ENCODE assay signal across 1 cellular context in the genomic region with DNA sequence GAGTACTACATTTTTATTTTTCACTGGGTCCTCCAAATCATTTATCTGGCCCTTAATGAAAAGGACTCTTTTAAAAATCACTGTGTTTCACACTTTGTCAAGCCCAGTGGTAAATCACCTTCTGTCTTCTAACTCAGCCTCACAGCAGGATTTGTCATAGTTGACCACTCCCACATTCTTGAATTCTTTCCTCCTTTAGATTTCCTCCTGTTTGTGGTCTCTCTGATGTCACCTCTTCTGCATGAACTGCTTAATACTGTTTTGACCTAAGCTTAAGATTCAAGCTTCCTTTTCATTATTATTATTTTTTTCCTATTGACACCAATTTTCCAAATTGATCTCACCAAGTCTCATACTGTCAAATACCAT.
TF ChIP-seq lines count a peak whose summit lies in the region.

No MANE protein-coding gene starts in this region.

TF ChIP-seq in HCT116, 20 proteins besides CTCF, POLR2A, EP300 and RAD21 (continued from another document):
- TF ChIP-seq, protein P1, sequence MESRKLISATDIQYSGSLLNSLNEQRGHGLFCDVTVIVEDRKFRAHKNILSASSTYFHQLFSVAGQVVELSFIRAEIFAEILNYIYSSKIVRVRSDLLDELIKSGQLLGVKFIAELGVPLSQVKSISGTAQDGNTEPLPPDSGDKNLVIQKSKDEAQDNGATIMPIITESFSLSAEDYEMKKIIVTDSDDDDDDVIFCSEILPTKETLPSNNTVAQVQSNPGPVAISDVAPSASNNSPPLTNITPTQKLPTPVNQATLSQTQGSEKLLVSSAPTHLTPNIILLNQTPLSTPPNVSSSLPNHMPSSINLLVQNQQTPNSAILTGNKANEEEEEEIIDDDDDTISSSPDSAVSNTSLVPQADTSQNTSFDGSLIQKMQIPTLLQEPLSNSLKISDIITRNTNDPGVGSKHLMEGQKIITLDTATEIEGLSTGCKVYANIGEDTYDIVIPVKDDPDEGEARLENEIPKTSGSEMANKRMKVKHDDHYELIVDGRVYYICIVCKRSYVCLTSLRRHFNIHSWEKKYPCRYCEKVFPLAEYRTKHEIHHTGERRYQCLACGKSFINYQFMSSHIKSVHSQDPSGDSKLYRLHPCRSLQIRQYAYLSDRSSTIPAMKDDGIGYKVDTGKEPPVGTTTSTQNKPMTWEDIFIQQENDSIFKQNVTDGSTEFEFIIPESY (IDR thresholded peaks at IDR 0.05; ENCODE audit: extremely low read depth, insufficient replicate concordance, low read length): no peak
- no peak for TF ChIP-seq EZH2 (IDR thresholded peaks at IDR 0.05)
- TF ChIP-seq EGR1 (IDR thresholded peaks at IDR 0.05; ENCODE audit: low read depth): no peak
- TF ChIP-seq, protein P2, sequence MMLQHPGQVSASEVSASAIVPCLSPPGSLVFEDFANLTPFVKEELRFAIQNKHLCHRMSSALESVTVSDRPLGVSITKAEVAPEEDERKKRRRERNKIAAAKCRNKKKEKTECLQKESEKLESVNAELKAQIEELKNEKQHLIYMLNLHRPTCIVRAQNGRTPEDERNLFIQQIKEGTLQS (IDR thresholded peaks at IDR 0.05): no peak
- no peak for TF ChIP-seq CEBPB (IDR thresholded peaks at IDR 0.05; ENCODE audit: low read depth)
- TF ChIP-seq CBX3 (IDR thresholded peaks at IDR 0.05; ENCODE audit: low read depth): no peak
- no peak for TF ChIP-seq FOSL1 (IDR thresholded peaks at IDR 0.05; ENCODE audit: low read depth)
- no peak for TF ChIP-seq EZH2phosphoT487 (IDR thresholded peaks at IDR 0.05; ENCODE audit: borderline replicate concordance)
- TF ChIP-seq ZFX (IDR thresholded peaks at IDR 0.05): no peak
- no peak for TF ChIP-seq ELF1 (IDR thresholded peaks at IDR 0.05; ENCODE audit: borderline replicate concordance, low read depth)
- TF ChIP-seq SIN3A (IDR thresholded peaks at IDR 0.05; ENCODE audit: low read depth): no peak
- TF ChIP-seq, protein P3, sequence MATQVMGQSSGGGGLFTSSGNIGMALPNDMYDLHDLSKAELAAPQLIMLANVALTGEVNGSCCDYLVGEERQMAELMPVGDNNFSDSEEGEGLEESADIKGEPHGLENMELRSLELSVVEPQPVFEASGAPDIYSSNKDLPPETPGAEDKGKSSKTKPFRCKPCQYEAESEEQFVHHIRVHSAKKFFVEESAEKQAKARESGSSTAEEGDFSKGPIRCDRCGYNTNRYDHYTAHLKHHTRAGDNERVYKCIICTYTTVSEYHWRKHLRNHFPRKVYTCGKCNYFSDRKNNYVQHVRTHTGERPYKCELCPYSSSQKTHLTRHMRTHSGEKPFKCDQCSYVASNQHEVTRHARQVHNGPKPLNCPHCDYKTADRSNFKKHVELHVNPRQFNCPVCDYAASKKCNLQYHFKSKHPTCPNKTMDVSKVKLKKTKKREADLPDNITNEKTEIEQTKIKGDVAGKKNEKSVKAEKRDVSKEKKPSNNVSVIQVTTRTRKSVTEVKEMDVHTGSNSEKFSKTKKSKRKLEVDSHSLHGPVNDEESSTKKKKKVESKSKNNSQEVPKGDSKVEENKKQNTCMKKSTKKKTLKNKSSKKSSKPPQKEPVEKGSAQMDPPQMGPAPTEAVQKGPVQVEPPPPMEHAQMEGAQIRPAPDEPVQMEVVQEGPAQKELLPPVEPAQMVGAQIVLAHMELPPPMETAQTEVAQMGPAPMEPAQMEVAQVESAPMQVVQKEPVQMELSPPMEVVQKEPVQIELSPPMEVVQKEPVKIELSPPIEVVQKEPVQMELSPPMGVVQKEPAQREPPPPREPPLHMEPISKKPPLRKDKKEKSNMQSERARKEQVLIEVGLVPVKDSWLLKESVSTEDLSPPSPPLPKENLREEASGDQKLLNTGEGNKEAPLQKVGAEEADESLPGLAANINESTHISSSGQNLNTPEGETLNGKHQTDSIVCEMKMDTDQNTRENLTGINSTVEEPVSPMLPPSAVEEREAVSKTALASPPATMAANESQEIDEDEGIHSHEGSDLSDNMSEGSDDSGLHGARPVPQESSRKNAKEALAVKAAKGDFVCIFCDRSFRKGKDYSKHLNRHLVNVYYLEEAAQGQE (IDR thresholded peaks at IDR 0.05; ENCODE audit: low read depth): no peak
- TF ChIP-seq, protein P4, sequence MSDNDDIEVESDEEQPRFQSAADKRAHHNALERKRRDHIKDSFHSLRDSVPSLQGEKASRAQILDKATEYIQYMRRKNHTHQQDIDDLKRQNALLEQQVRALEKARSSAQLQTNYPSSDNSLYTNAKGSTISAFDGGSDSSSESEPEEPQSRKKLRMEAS (IDR thresholded peaks at IDR 0.05): no peak
- TF ChIP-seq SRF (IDR thresholded peaks at IDR 0.05; ENCODE audit: low read depth): no peak
- no peak for TF ChIP-seq ZNF274 (IDR thresholded peaks at IDR 0.05; ENCODE audit: low read depth, low read length)
TF ChIP-seq in HCT116: peak in this region for 0.
